In genomic region chr1:184061396-184062003, GRCh38 we compare ENCODE assay signal across 18 cellular contexts. TPM values are rescaled to one million over a fixed set of nuclear protein-coding genes. Genes with fewer than 3 reads are reported as not detected.
DNase-seq lines count a peak whose midpoint lies in the region; ATAC-seq and TF ChIP-seq lines count a peak whose summit lies in the region.
"Had no signal": no experiment of that assay in that cellular context is flagged by ENCODE, and none has a peak within 500 bp of the region (broad histone marks: within the 10 kb centered on the region; RNA-seq: fewer than 3 reads in every experiment).

No MANE protein-coding gene starts in this region.

- in situ Hi-C loops in Panc1 (cut with HindIII; ENCODE audit: low pct_unique_long_range_greater_than_20kb, low sequenced_read_pairs): no loop called here

- H3K4me1 ChIP-seq in Panc1 (ENCODE audit: control insufficient read depth, insufficient read depth, low read length): peaks cover 18% of the 10 kb centered on the region
- H3K4me1 ChIP-seq in CD4-positive, alpha-beta memory T cell (ENCODE audit: insufficient read depth, low read length): peaks cover 6% of the 10 kb centered on the region
- H3K4me1 ChIP-seq: breast epithelium had no signal

- intact Hi-C loops in Panc1 (cut with micrococcal nuclease; ENCODE audit: unreplicated experiment) (no loop called here), left colon (cut with DNase I, micrococcal nuclease) (no loop called here)
- intact Hi-C loops in CD4-positive, alpha-beta memory T cell (cut with micrococcal nuclease): no loop called here

- peaks cover 10 to 26% (median 16%) of the 10 kb centered on the region in 4 donors for H3K4me1 Mint-ChIP-seq in CD4-positive, alpha-beta memory T cell

- peaks cover 2% of the 10 kb centered on the region; the same call in 1 of the 2 replicates for H3K36me3 ChIP-seq in Panc1 (ENCODE audit: control insufficient read depth, insufficient read depth, low read length)
- H3K36me3 ChIP-seq in CD4-positive, alpha-beta memory T cell (ENCODE audit: insufficient read depth, low read length): peaks cover 3% of the 10 kb centered on the region
- H3K36me3 ChIP-seq: breast epithelium had no signal

- H3K4me3 ChIP-seq in Panc1 (ENCODE audit: low read depth in 2 of 2, low read length in 2 of 2): no peak overlapping the region
- H3K4me3 ChIP-seq in CD4-positive, alpha-beta memory T cell (ENCODE audit: low read length in 2 of 2): no peak overlapping the region
- H3K4me3 ChIP-seq: breast epithelium had no signal

- POLR2A ChIA-PET in Panc1 (lab: Charles Lee): no interaction called here
- POLR2A ChIA-PET in CD4-positive, alpha-beta memory T cell (lab: Charles Lee; ENCODE audit: partially characterized antibody): no interaction called here

- no peaks in the 10 kb centered on the region for H3K9me3 Mint-ChIP-seq in CD4-positive, alpha-beta memory T cell
- H3K9me3 Mint-ChIP-seq: activated CD4-positive, alpha-beta T cell treated with anti-CD3 and anti-CD28 coated beads, Interleukin-2, amount 10 ng/mL, durations not matched to agents 24 days and 14 days; CD8-positive, alpha-beta T cell; stimulated activated naive CD8-positive, alpha-beta T cell treated with anti-CD3 and anti-CD28 coated beads, Interleukin-15, amount 100 ng/mL, for 72 hours had no signal

- peak overlapping the region in 1 of 7 donors; percentile 76 for H3K27ac Mint-ChIP-seq in CD4-positive, alpha-beta memory T cell
- H3K27ac Mint-ChIP-seq: activated CD4-positive, alpha-beta T cell treated with anti-CD3 and anti-CD28 coated beads, Interleukin-2, amount 10 ng/mL, durations not matched to agents 24 days and 14 days; CD8-positive, alpha-beta T cell; stimulated activated naive CD8-positive, alpha-beta T cell treated with anti-CD3 and anti-CD28 coated beads, Interleukin-15, amount 100 ng/mL, for 72 hours had no signal

- no peak overlapping the region for H3K4me3 Mint-ChIP-seq in CD4-positive, alpha-beta memory T cell
- H3K4me3 Mint-ChIP-seq: activated CD4-positive, alpha-beta T cell treated with anti-CD3 and anti-CD28 coated beads, Interleukin-2, amount 10 ng/mL, durations not matched to agents 24 days and 14 days; CD8-positive, alpha-beta T cell; stimulated activated naive CD8-positive, alpha-beta T cell treated with anti-CD3 and anti-CD28 coated beads, Interleukin-15, amount 100 ng/mL, for 72 hours had no signal

- peaks cover 29 to 37% of the 10 kb centered on the region in 2 donors for H3K36me3 Mint-ChIP-seq in CD4-positive, alpha-beta memory T cell

- 0 out of 2 replicates have a peak overlapping the region, but pooled peaks have one; percentile 13 for H3K27ac ChIP-seq in Panc1 (ENCODE audit: low read length)
- no peak overlapping the region for H3K27ac ChIP-seq in CD4-positive, alpha-beta memory T cell (ENCODE audit: low read depth, low read length)
- H3K27ac ChIP-seq: breast epithelium had no signal

- no peaks in the 10 kb centered on the region for H3K27me3 ChIP-seq in Panc1 (ENCODE audit: control insufficient read depth, insufficient read depth, low read length)
- H3K27me3 ChIP-seq in CD4-positive, alpha-beta memory T cell (ENCODE audit: insufficient read depth, low read length): no peaks in the 10 kb centered on the region
- H3K27me3 ChIP-seq: breast epithelium had no signal

- H3K27me3 Mint-ChIP-seq in CD4-positive, alpha-beta memory T cell: no peaks in the 10 kb centered on the region
- H3K27me3 Mint-ChIP-seq: activated CD4-positive, alpha-beta T cell treated with anti-CD3 and anti-CD28 coated beads, Interleukin-2, amount 10 ng/mL, durations not matched to agents 24 days and 14 days; stimulated activated naive CD8-positive, alpha-beta T cell treated with anti-CD3 and anti-CD28 coated beads, Interleukin-15, amount 100 ng/mL, for 72 hours had no signal

- BruUV-seq in Panc1 (replicated peaks; lab: Mats Ljungman, UMichigan): no TSS peak

- H3K9me3 ChIP-seq in Panc1 (ENCODE audit: control insufficient read depth, insufficient read depth, low read depth, low read length): no peaks in the 10 kb centered on the region
- no peaks in the 10 kb centered on the region for H3K9me3 ChIP-seq in CD4-positive, alpha-beta memory T cell (ENCODE audit: control insufficient read depth in 1 of 2, low read length in 2 of 2)
- H3K9me3 ChIP-seq: breast epithelium had no signal

- DNase-seq in ELR (ENCODE audit: low read depth) (peak; percentile 74), Panc1 (ENCODE audit: low read depth, low spot score) (no peak), fibroblast of peridontal ligament (ENCODE audit: extremely low read depth) (peak; percentile 57), non-pigmented ciliary epithelial cell (ENCODE audit: low read depth) (peak; percentile 81), COLO829 (ENCODE audit: low spot score) (no peak), cerebellar nuclear complex (lab: John Stamatoyannopoulos, UW) (no peak), left colon (no peak)
- DNase-seq in CD4-positive, alpha-beta memory T cell: no peak
- DNase-seq: activated CD4-positive, alpha-beta T cell treated with anti-CD3 and anti-CD28 coated beads, Interleukin-2, amount 10 ng/mL, durations not matched to agents 24 days and 14 days; activated effector memory CD4-positive, alpha-beta T cell treated with Interleukin-2 at 50 U/mL for 16 hours; CD8-positive, alpha-beta T cell; GOT3; NCI-H187 treated with DMSO at 0.1 percent for 48 hours; stimulated activated CD4-positive, alpha-beta T cell treated with anti-CD3 and anti-CD28 coated beads, Interleukin-4, amount 100 ng/mL, for 24 hours; stimulated activated naive CD8-positive, alpha-beta T cell treated with anti-CD3 and anti-CD28 coated beads, Interleukin-15, amount 100 ng/mL, for 72 hours; T-helper 1 cell had no signal

- TF ChIP-seq CTCF in Panc1 (IDR thresholded peaks at IDR 0.05): no peak

- ATAC-seq in Panc1 (no peak; the same call in 1 of the 2 replicates), left colon (no peak)
- ATAC-seq: CD8-positive, alpha-beta T cell; esophagus mucosa; stimulated activated naive CD8-positive, alpha-beta T cell treated with anti-CD3 and anti-CD28 coated beads, Interleukin-15, amount 100 ng/mL, for 72 hours had no signal

- CTCF ChIA-PET in Panc1 (lab: Charles Lee): no interaction called here
- CTCF ChIA-PET in CD4-positive, alpha-beta memory T cell (lab: Charles Lee; ENCODE audit: partially characterized antibody): no interaction called here

RNA-seq across cellular contexts. Expression of gene TSEN15, which starts 10.0 kb away (rescaled TPM):
- total RNA-seq in Panc1 (2021; ENCODE audit: unreplicated experiment): 31.4 TPM
- polyA plus RNA-seq in Panc1 (2012; ENCODE audit: insufficient read length): 41.8 TPM
- total RNA-seq in CD4-positive, alpha-beta memory T cell: 10 to 100 TPM; 34.0 to 42.2 TPM
- polyA plus RNA-seq in CD4-positive, alpha-beta memory T cell: 10 to 100 TPM; 53.3 to 74.7 TPM
- total RNA-seq in left colon: 10 to 100 TPM in 1 of 2 donors, 1 to 10 TPM in 1; 9.5 to 11.1 TPM

RNA-seq across cellular contexts. Expression of gene COLGALT2, which starts 24.0 kb away (rescaled TPM):
- total RNA-seq in Panc1 (2021; ENCODE audit: unreplicated experiment) (2.0 TPM), left colon (under 1 TPM; 0.12 to 0.64 TPM)
- polyA plus RNA-seq in Panc1 (2012; ENCODE audit: insufficient read length): 2.3 TPM
- 1 to 10 TPM in 1 of 2 experiments, under 1 TPM in 1; 0.84 to 1.2 TPM for total RNA-seq in CD4-positive, alpha-beta memory T cell
- under 1 TPM; 0.09 to 0.15 TPM for polyA plus RNA-seq in CD4-positive, alpha-beta memory T cell

Comparison
In these comparisons a context has a peak if more than half of its experiments do, and no peak if none do; other contexts are left out.
1. DNase-seq: peak in ELR (single experiment), fibroblast of peridontal ligament (single experiment) and non-pigmented ciliary epithelial cell (single experiment); none in Panc1 (single experiment), COLO829 (single experiment), cerebellar nuclear complex (0 of 2), CD4-positive, alpha-beta memory T cell (0 of 5) and left colon (0 of 2).